In genomic region chr17:7579001-7579838, GRCh38 we compare ENCODE assay signal across 1 cellular context.
TF ChIP-seq lines count a peak whose summit lies in the region.

A gene with protein sequence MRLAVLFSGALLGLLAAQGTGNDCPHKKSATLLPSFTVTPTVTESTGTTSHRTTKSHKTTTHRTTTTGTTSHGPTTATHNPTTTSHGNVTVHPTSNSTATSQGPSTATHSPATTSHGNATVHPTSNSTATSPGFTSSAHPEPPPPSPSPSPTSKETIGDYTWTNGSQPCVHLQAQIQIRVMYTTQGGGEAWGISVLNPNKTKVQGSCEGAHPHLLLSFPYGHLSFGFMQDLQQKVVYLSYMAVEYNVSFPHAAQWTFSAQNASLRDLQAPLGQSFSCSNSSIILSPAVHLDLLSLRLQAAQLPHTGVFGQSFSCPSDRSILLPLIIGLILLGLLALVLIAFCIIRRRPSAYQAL (plus strand): TSS chr17:7579638. CDS start chr17:7579678, 40 bp downstream.

TF ChIP-seq in K562, 482 proteins besides CTCF, POLR2A, EP300 and RAD21 (continued from another document and continues in another):
- TF ChIP-seq, protein P1, sequence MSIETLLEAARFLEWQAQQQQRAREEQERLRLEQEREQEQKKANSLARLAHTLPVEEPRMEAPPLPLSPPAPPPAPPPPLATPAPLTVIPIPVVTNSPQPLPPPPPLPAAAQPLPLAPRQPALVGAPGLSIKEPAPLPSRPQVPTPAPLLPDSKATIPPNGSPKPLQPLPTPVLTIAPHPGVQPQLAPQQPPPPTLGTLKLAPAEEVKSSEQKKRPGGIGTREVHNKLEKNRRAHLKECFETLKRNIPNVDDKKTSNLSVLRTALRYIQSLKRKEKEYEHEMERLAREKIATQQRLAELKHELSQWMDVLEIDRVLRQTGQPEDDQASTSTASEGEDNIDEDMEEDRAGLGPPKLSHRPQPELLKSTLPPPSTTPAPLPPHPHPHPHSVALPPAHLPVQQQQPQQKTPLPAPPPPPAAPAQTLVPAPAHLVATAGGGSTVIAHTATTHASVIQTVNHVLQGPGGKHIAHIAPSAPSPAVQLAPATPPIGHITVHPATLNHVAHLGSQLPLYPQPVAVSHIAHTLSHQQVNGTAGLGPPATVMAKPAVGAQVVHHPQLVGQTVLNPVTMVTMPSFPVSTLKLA (conservative IDR thresholded peaks at IDR 0.05) = peak; percentile 73 to 88
- no peak for TF ChIP-seq RBM34 (IDR thresholded peaks at IDR 0.05; ENCODE audit: borderline replicate concordance, insufficient read depth, low read length)
- TF ChIP-seq TAL1 (IDR thresholded peaks at IDR 0.05) = no peak
- TF ChIP-seq LARP7 (IDR thresholded peaks at IDR 0.05) = no peak
- no peak for TF ChIP-seq MYC (IDR thresholded peaks at IDR 0.05; ENCODE audit: low read depth, low read length)
- TF ChIP-seq MYC (CRISPR knock-in tag; IDR thresholded peaks at IDR 0.05; ENCODE audit: borderline replicate concordance, low read depth) = 0 out of 2 replicates have a peak, but pooled peaks have one; percentile 21
- no peak for TF ChIP-seq ZNF444 (CRISPR knock-in tag; IDR thresholded peaks at IDR 0.05)
- TF ChIP-seq, protein P2, sequence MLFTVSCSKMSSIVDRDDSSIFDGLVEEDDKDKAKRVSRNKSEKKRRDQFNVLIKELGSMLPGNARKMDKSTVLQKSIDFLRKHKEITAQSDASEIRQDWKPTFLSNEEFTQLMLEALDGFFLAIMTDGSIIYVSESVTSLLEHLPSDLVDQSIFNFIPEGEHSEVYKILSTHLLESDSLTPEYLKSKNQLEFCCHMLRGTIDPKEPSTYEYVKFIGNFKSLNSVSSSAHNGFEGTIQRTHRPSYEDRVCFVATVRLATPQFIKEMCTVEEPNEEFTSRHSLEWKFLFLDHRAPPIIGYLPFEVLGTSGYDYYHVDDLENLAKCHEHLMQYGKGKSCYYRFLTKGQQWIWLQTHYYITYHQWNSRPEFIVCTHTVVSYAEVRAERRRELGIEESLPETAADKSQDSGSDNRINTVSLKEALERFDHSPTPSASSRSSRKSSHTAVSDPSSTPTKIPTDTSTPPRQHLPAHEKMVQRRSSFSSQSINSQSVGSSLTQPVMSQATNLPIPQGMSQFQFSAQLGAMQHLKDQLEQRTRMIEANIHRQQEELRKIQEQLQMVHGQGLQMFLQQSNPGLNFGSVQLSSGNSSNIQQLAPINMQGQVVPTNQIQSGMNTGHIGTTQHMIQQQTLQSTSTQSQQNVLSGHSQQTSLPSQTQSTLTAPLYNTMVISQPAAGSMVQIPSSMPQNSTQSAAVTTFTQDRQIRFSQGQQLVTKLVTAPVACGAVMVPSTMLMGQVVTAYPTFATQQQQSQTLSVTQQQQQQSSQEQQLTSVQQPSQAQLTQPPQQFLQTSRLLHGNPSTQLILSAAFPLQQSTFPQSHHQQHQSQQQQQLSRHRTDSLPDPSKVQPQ (CRISPR knock-in tag; IDR thresholded peaks at IDR 0.05; ENCODE audit: borderline replicate concordance) = no peak
- no peak for TF ChIP-seq IFI16 (CRISPR knock-in tag; IDR thresholded peaks at IDR 0.05)
- TF ChIP-seq, protein P3, sequence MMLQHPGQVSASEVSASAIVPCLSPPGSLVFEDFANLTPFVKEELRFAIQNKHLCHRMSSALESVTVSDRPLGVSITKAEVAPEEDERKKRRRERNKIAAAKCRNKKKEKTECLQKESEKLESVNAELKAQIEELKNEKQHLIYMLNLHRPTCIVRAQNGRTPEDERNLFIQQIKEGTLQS (IDR thresholded peaks at IDR 0.05) = peak; percentile 58; the same call in 1 of the 2 replicates
- TF ChIP-seq, protein P3 (CRISPR knock-in tag; conservative IDR thresholded peaks at IDR 0.05) = peak; percentile 50; the same call in 1 of the 2 replicates
- no peak for TF ChIP-seq ZNF24 (IDR thresholded peaks at IDR 0.05)
- no peak for TF ChIP-seq MECOM (CRISPR knock-in tag; IDR thresholded peaks at IDR 0.05)
- no peak for TF ChIP-seq TEAD2 (tag; IDR thresholded peaks at IDR 0.05)
- TF ChIP-seq CHD1 (IDR thresholded peaks at IDR 0.05; ENCODE audit: low read length) = no peak
- no peak for TF ChIP-seq PRPF4 (IDR thresholded peaks at IDR 0.05; ENCODE audit: insufficient read depth, low read depth, low read length, poor library complexity, severe bottlenecking)
- TF ChIP-seq, protein P4, sequence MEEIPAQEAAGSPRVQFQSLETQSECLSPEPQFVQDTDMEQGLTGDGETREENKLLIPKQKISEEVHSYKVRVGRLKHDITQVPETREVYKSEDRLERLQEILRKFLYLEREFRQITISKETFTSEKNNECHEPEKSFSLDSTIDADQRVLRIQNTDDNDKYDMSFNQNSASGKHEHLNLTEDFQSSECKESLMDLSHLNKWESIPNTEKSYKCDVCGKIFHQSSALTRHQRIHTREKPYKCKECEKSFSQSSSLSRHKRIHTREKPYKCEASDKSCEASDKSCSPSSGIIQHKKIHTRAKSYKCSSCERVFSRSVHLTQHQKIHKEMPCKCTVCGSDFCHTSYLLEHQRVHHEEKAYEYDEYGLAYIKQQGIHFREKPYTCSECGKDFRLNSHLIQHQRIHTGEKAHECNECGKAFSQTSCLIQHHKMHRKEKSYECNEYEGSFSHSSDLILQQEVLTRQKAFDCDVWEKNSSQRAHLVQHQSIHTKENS (CRISPR knock-in tag; IDR thresholded peaks at IDR 0.05) = 0 out of 2 replicates have a peak, but pooled peaks have one; percentile 9
- TF ChIP-seq OTX1 (CRISPR knock-in tag; IDR thresholded peaks at IDR 0.05) = no peak; the same call in 1 of the 2 replicates
- TF ChIP-seq MXI1 (IDR thresholded peaks at IDR 0.05; ENCODE audit: low read depth, low read length) = peak; percentile 88
- no peak for TF ChIP-seq TRIM25 (IDR thresholded peaks at IDR 0.05; ENCODE audit: borderline replicate concordance)
- TF ChIP-seq FOS (IDR thresholded peaks at IDR 0.05; ENCODE audit: extremely low read depth, insufficient read length) = no peak
- no peak for TF ChIP-seq ARNT (IDR thresholded peaks at IDR 0.05)
- no peak for TF ChIP-seq MAFF (IDR thresholded peaks at IDR 0.05; ENCODE audit: low read length)
- no peak for TF ChIP-seq NR2F6 (CRISPR knock-in tag; IDR thresholded peaks at IDR 0.05)
- TF ChIP-seq, protein P5, sequence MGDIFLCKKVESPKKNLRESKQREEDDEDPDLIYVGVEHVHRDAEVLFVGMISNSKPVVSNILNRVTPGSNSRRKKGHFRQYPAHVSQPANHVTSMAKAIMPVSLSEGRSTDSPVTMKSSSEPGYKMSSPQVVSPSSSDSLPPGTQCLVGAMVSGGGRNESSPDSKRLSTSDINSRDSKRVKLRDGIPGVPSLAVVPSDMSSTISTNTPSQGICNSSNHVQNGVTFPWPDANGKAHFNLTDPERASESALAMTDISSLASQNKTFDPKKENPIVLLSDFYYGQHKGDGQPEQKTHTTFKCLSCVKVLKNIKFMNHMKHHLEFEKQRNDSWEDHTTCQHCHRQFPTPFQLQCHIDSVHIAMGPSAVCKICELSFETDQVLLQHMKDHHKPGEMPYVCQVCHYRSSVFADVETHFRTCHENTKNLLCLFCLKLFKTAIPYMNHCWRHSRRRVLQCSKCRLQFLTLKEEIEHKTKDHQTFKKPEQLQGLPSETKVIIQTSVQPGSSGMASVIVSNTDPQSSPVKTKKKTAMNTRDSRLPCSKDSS (IDR thresholded peaks at IDR 0.05; ENCODE audit: low read depth, partially characterized antibody) = no peak
- no peak for TF ChIP-seq ZNF407 (IDR thresholded peaks at IDR 0.05; ENCODE audit: low read depth)
- no peak for TF ChIP-seq CXXC5 (CRISPR knock-in tag; IDR thresholded peaks at IDR 0.05)
- peak; percentile 17; the same call in 1 of the 2 replicates for TF ChIP-seq C11orf30 (IDR thresholded peaks at IDR 0.05; ENCODE audit: low read depth)
- no peak for TF ChIP-seq SP2 (IDR thresholded peaks at IDR 0.05; ENCODE audit: extremely low read depth, low read depth, low read length, poor library complexity, severe bottlenecking)
- TF ChIP-seq ZNF175 (CRISPR knock-in tag; IDR thresholded peaks at IDR 0.05; ENCODE audit: low read depth) = no peak
- TF ChIP-seq ZNF436 (CRISPR knock-in tag; IDR thresholded peaks at IDR 0.05) = no peak
- TF ChIP-seq TCF7L2 (IDR thresholded peaks at IDR 0.05; ENCODE audit: low read depth, low read length) = no peak
- no peak for TF ChIP-seq GTF2F1 (IDR thresholded peaks at IDR 0.05; ENCODE audit: low read depth, low read length)
- TF ChIP-seq, protein P6, sequence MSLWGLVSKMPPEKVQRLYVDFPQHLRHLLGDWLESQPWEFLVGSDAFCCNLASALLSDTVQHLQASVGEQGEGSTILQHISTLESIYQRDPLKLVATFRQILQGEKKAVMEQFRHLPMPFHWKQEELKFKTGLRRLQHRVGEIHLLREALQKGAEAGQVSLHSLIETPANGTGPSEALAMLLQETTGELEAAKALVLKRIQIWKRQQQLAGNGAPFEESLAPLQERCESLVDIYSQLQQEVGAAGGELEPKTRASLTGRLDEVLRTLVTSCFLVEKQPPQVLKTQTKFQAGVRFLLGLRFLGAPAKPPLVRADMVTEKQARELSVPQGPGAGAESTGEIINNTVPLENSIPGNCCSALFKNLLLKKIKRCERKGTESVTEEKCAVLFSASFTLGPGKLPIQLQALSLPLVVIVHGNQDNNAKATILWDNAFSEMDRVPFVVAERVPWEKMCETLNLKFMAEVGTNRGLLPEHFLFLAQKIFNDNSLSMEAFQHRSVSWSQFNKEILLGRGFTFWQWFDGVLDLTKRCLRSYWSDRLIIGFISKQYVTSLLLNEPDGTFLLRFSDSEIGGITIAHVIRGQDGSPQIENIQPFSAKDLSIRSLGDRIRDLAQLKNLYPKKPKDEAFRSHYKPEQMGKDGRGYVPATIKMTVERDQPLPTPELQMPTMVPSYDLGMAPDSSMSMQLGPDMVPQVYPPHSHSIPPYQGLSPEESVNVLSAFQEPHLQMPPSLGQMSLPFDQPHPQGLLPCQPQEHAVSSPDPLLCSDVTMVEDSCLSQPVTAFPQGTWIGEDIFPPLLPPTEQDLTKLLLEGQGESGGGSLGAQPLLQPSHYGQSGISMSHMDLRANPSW (CRISPR knock-in tag; IDR thresholded peaks at IDR 0.05) = no peak
- TF ChIP-seq ZNF764 (CRISPR knock-in tag; IDR thresholded peaks at IDR 0.05; ENCODE audit: low read depth) = no peak
